9 cellular contexts compared by ENCODE assay signal in the genomic region with DNA sequence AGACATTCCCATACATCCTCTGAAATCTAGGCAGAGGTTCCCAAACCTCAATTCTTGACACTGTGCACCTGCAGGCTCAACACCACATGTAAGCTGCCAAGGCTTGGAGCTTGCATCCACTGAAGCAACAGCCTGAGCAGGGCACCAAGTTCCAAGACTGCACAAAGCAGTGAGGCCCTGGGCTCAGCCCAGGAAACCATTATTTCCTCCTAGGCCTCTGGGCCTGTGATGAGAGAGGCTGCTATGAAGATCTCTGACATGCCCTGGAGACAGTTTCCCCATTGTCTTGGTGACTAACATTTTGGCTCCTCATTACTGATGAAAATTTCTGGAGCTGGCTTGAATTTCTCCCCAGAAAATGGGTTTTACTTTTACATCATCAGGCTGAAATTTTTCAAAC.
"Had no signal": no experiment of that assay in that cellular context is flagged by ENCODE, and none has a peak within 500 bp of the region (broad histone marks: within the 10 kb centered on the region; RNA-seq: fewer than 3 reads in every experiment).

No MANE protein-coding gene starts in this region.

- H3K4me3 Mint-ChIP-seq: GM23338, H9, HFFc6 had no signal

- FAIRE-seq: H1, H54 had no signal

- H3K4me2 ChIP-seq: GM23338 had no signal

- H3K27ac ChIP-seq: HL-60 had no signal

- ATAC-seq: GM23338 had no signal

- H3K4me3 ChIP-seq: GM23338 had no signal

- H3K4me1 Mint-ChIP-seq: GM23338 had no signal

- DNase-seq: H9, HCEC 1CT, HFFc6, IMR-90, KBM-7 had no signal

- H3K27ac Mint-ChIP-seq: GM23338, H9, HFFc6 had no signal
